In the genomic region with DNA sequence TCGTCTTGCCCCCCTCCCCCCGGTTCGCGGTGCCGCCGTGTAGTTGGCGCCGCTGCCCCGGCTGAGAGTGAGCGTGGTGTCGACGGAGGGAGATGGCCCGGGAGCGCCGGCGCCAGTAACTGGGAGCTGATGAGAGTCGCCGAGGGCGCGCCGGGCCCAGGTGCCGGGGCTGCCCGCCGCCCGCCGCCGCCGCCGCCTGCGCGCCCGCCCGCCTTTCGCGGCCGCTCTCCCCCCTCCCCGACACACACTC, we compare ENCODE assay signal across 8 cellular contexts. TPM values are rescaled to one million over a fixed set of nuclear protein-coding genes. Genes with fewer than 3 reads are reported as not detected.
DNase-seq lines count a peak whose midpoint lies in the region; ATAC-seq and TF ChIP-seq lines count a peak whose summit lies in the region.

No MANE protein-coding gene starts in this region.

- H3K27ac ChIP-seq in SJSA1 (peak overlapping the region; percentile 96), foreskin keratinocyte (peak overlapping the region; percentile 100), smooth muscle cell (ENCODE audit: low read depth) (peak overlapping the region; percentile 99)

- 0% methylated on average over 20 of the region's 37 CpGs for WGBS in smooth muscle cell (ENCODE audit: low lambda C conversion rate)

- no peaks in the 10 kb centered on the region for H3K9me3 Mint-ChIP-seq in HFFc6

- peaks cover 61% of the 10 kb centered on the region for H3K4me1 Mint-ChIP-seq in HFFc6 (ENCODE audit: low read depth)

- H3K4me1 ChIP-seq in ES-I3 (ENCODE audit: insufficient read depth, low read length) (no peaks in the 10 kb centered on the region), SJSA1 (replicated peaks) (0 out of 2 replicates have a peak, but pooled peaks cover 3% of the 10 kb centered on the region), foreskin keratinocyte (peaks cover 19% of the 10 kb centered on the region), smooth muscle cell (ENCODE audit: low read depth) (peaks cover 18% of the 10 kb centered on the region)

- H3K9ac ChIP-seq in ES-I3 (ENCODE audit: low read depth, low read length) (peak overlapping the region; percentile 93), smooth muscle cell (ENCODE audit: low read depth) (peak overlapping the region; percentile 97)

- no peak for TF ChIP-seq CTCF in HFFc6 (IDR thresholded peaks at IDR 0.05)
- TF ChIP-seq CTCF in foreskin keratinocyte (conservative IDR thresholded peaks at IDR 0.05), result no peak
- no peak for TF ChIP-seq CTCF in smooth muscle cell (IDR thresholded peaks at IDR 0.05; ENCODE audit: borderline replicate concordance, insufficient read depth, poor library complexity, severe bottlenecking)

- peak overlapping the region; percentile 82 for H3K4me3 ChIP-seq in SJSA1
- peak overlapping the region; percentile 97 for H3K4me3 ChIP-seq in smooth muscle cell

- no peaks in the 10 kb centered on the region for H3K9me3 ChIP-seq in ES-I3 (ENCODE audit: control insufficient read depth, insufficient read depth, low read length)
- no peaks in the 10 kb centered on the region for H3K9me3 ChIP-seq in SJSA1 (replicated peaks)
- H3K9me3 ChIP-seq in smooth muscle cell (replicated peaks; ENCODE audit: low read depth), result no peaks in the 10 kb centered on the region

- H3K4me2 ChIP-seq in smooth muscle cell, result peak overlapping the region; percentile 100

- H2AFZ ChIP-seq in smooth muscle cell (ENCODE audit: low read depth), result no peak overlapping the region

- peaks cover 63% of the 10 kb centered on the region for H3K36me3 Mint-ChIP-seq in HFFc6 (ENCODE audit: low read depth)

- H4K20me1 ChIP-seq in smooth muscle cell (ENCODE audit: low read depth), result peaks cover 66% of the 10 kb centered on the region

- no peaks in the 10 kb centered on the region for H3K27me3 ChIP-seq in SJSA1 (replicated peaks)
- H3K27me3 ChIP-seq in foreskin keratinocyte, result no peaks in the 10 kb centered on the region
- H3K27me3 ChIP-seq in smooth muscle cell (ENCODE audit: low read depth), result no peaks in the 10 kb centered on the region

- H3K79me2 ChIP-seq in smooth muscle cell (ENCODE audit: low read depth), result peaks cover 88% of the 10 kb centered on the region

- H3K36me3 ChIP-seq in ES-I3 (ENCODE audit: insufficient read depth, low read length), result peaks cover 14% of the 10 kb centered on the region
- H3K36me3 ChIP-seq in SJSA1, result peaks cover 64% of the 10 kb centered on the region
- H3K36me3 ChIP-seq in smooth muscle cell (ENCODE audit: low read depth), result peaks cover 18% of the 10 kb centered on the region

- H3F3A ChIP-seq in smooth muscle cell (ENCODE audit: low read depth), result no peaks in the 10 kb centered on the region

- H3K27ac Mint-ChIP-seq in HFFc6, result peak overlapping the region; percentile 99

- H3K27me3 Mint-ChIP-seq in HFFc6 (ENCODE audit: insufficient read depth), result peaks cover 7% of the 10 kb centered on the region

- DNase-seq in HFFc6 (no peak), SJSA1 (ENCODE audit: low read depth in 1 of 2, low spot score in 2 of 2) (no peak), foreskin keratinocyte (no peak), smooth muscle cell (lab: John Stamatoyannopoulos, UW; ENCODE audit: unreplicated experiment) (no peak), NCI-H2227 (lab: John Stamatoyannopoulos, UW; ENCODE audit: unreplicated experiment) (no peak), activated gamma-delta T cell (lab: John Stamatoyannopoulos, UW) (no peak)
- DNase-seq in activated CD8-positive, alpha-beta memory T cell treated with anti-CD3 and anti-CD28 coated beads, Interleukin-2, amount 50 U/mL, for 48 hours, result no peak

- ATAC-seq in foreskin keratinocyte, result peak; percentile 5

- peak overlapping the region; percentile 96 for H3K4me3 Mint-ChIP-seq in HFFc6

RNA-seq across cellular contexts. Expression of a gene that starts 0.3 kb away (rescaled TPM):
- 10 to 100 TPM; 67.2 to 81.5 (median 74.3) TPM for total RNA-seq in HFFc6 (2021; fragmentation: NEBNext Ultra II Directional; extraction: Animal tissue kit (Norgen Biotek cat#: 25700))
- 51.8 and 90.6 TPM in 2 replicates for total RNA-seq in SJSA1 (2014; rRNA removed; shearing (Covaris generic))
- total RNA-seq in foreskin keratinocyte (72.8 and 73.4 TPM in 2 replicates), smooth muscle cell (97.5 and 121 TPM in 2 replicates)
- polyA plus RNA-seq in foreskin keratinocyte (17.1 and 23.4 TPM in 2 replicates), smooth muscle cell (52.2 and 78.4 TPM in 2 replicates)
